In genomic region chr5:65081071-65081470, GRCh38 we compare ENCODE assay signal across 25 cellular contexts.
"Had no signal": no experiment of that assay in that cellular context is flagged by ENCODE, and none has a peak within 500 bp of the region (broad histone marks: within the 10 kb centered on the region; RNA-seq: fewer than 3 reads in every experiment).

No MANE protein-coding gene starts in this region.

- H3K27ac Mint-ChIP-seq: dendritic cell treated with granulocyte-macrophage colony-stimulating factor and Interleukin-4, amounts not matched to agents 40 ng/mL and 50 ng/mL, for 4 days; effector memory CD8-positive, alpha-beta T cell; endodermal cell had no signal

- H3K4me1 ChIP-seq: colonic mucosa, gastrocnemius medialis had no signal

- H3K36me3 ChIP-seq: colonic mucosa, esophagus muscularis mucosa, esophagus squamous epithelium, gastrocnemius medialis, gastroesophageal sphincter, heart left ventricle, heart right ventricle had no signal

- H3K4me3 ChIP-seq: colonic mucosa, coronary artery, dorsolateral prefrontal cortex, esophagus muscularis mucosa, esophagus squamous epithelium, gastrocnemius medialis, gastroesophageal sphincter, heart left ventricle, heart right ventricle had no signal

- H3K27ac ChIP-seq: colonic mucosa, coronary artery, dorsolateral prefrontal cortex, epithelial cell of prostate, esophagus muscularis mucosa, esophagus squamous epithelium, foreskin keratinocyte, gastrocnemius medialis, gastroesophageal sphincter, heart left ventricle, heart right ventricle had no signal

- H3K27me3 ChIP-seq: colonic mucosa, esophagus muscularis mucosa, esophagus squamous epithelium, foreskin keratinocyte, gastrocnemius medialis, gastroesophageal sphincter, heart left ventricle, heart right ventricle had no signal

- H3K9me3 ChIP-seq: colonic mucosa, esophagus muscularis mucosa, esophagus squamous epithelium, gastrocnemius medialis, gastroesophageal sphincter, heart left ventricle, heart right ventricle had no signal

- H3K9me3 Mint-ChIP-seq: dendritic cell treated with granulocyte-macrophage colony-stimulating factor and Interleukin-4, amounts not matched to agents 40 ng/mL and 50 ng/mL, for 4 days; effector memory CD8-positive, alpha-beta T cell; endodermal cell had no signal

- ATAC-seq: effector memory CD8-positive, alpha-beta T cell; esophagus mucosa; foreskin keratinocyte; gastrocnemius medialis; gastroesophageal sphincter; heart left ventricle; heart right ventricle had no signal

- DNase-seq: colonic mucosa; cortex of kidney; dermis blood vessel endothelial cell; dorsolateral prefrontal cortex; effector CD4-positive, alpha-beta T cell; effector CD8-positive, alpha-beta T cell; effector memory CD4-positive, alpha-beta T cell; effector memory CD8-positive, alpha-beta T cell; endodermal cell; erythroblast; esophagus squamous epithelium; foreskin fibroblast; foreskin keratinocyte; foreskin melanocyte; gastrocnemius medialis; glutamatergic neuron; head of caudate nucleus; heart left ventricle; heart right ventricle had no signal

- H3K27me3 Mint-ChIP-seq: effector memory CD8-positive, alpha-beta T cell had no signal

- H3K4me3 Mint-ChIP-seq: dendritic cell treated with granulocyte-macrophage colony-stimulating factor and Interleukin-4, amounts not matched to agents 40 ng/mL and 50 ng/mL, for 4 days; effector memory CD8-positive, alpha-beta T cell; endodermal cell had no signal
